Comparison of ENCODE assay signal across 10 cellular contexts in genomic region chr9:93060746-93061259, GRCh38. TPM values are rescaled to one million over a fixed set of nuclear protein-coding genes. Genes with fewer than 3 reads are reported as not detected.
DNase-seq lines count a peak whose midpoint lies in the region; ATAC-seq, FAIRE-seq and TF ChIP-seq lines count a peak whose summit lies in the region.
"Had no signal": no experiment of that assay in that cellular context is flagged by ENCODE, and none has a peak within 500 bp of the region (broad histone marks: within the 10 kb centered on the region; RNA-seq: fewer than 3 reads in every experiment).

No MANE protein-coding gene starts in this region.

- peaks cover 82% of the 10 kb centered on the region for H3K4me1 ChIP-seq in CD8-positive, alpha-beta T cell (ENCODE audit: insufficient read depth, low read length)
- H3K4me1 ChIP-seq in colonic mucosa: peaks cover 6% of the 10 kb centered on the region

- H3K4me3 ChIP-seq in CD8-positive, alpha-beta T cell (ENCODE audit: low read depth, low read length): peak overlapping the region; percentile 91
- no peak overlapping the region for H3K4me3 ChIP-seq in colonic mucosa
- H3K4me3 ChIP-seq: lung had no signal

- POLR2A ChIA-PET in CD8-positive, alpha-beta T cell (lab: Charles Lee): interaction anchor here (0.7 to 2.9 kb wide), 10 partner anchors 19 to 197 kb away, joined by 3 to 29 read pairs (median 4); no protein-coding TSS in a partner anchor

- peaks cover 80% of the 10 kb centered on the region for H3K4me1 Mint-ChIP-seq in CD8-positive, alpha-beta T cell (ENCODE audit: low read depth)
- peaks cover 62% of the 10 kb centered on the region for H3K4me1 Mint-ChIP-seq in activated naive CD8-positive, alpha-beta T cell treated with anti-CD3 and anti-CD28 coated beads for 36 hours
- H3K4me1 Mint-ChIP-seq in natural killer cell treated with Interleukin-12 subunit alpha and Interleukin-12 subunit beta and Interleukin-15 and Interleukin-18, amount 100 ng/mL, for 72 hours (ENCODE audit: low read depth in 2 of 2): peaks cover 48 to 57% of the 10 kb centered on the region in 2 donors

- FAIRE-seq in HTR-8/SVneo (lab: Jason Lieb, UNC): no peak

- no peak for DNase-seq in CD8-positive, alpha-beta T cell
- DNase-seq in HTR-8/SVneo (ENCODE audit: insufficient read length, low spot score) (peak; percentile 54), colonic mucosa (no peak), medulla oblongata (ENCODE audit: extremely low spot score) (no peak), CD1c-positive myeloid dendritic cell (ENCODE audit: extremely low spot score) (no peak)
- DNase-seq in activated naive CD8-positive, alpha-beta T cell treated with anti-CD3 and anti-CD28 coated beads for 36 hours: peak; percentile 25
- no peak for DNase-seq in natural killer cell treated with Interleukin-12 subunit alpha and Interleukin-12 subunit beta and Interleukin-15 and Interleukin-18, amount 100 ng/mL, for 72 hours (ENCODE audit: low spot score)
- DNase-seq in activated CD4-positive, CD25-positive, alpha-beta regulatory T cell treated with anti-CD3 and anti-CD28 coated beads, Interleukin-2, amount 50 U/mL, for 72 hours: no peak
- DNase-seq: effector CD8-positive, alpha-beta T cell had no signal

- H3K4me3 Mint-ChIP-seq in CD8-positive, alpha-beta T cell: peak overlapping the region; percentile 91
- peak overlapping the region; percentile 89 for H3K4me3 Mint-ChIP-seq in activated naive CD8-positive, alpha-beta T cell treated with anti-CD3 and anti-CD28 coated beads for 36 hours
- H3K4me3 Mint-ChIP-seq in natural killer cell treated with Interleukin-12 subunit alpha and Interleukin-12 subunit beta and Interleukin-15 and Interleukin-18, amount 100 ng/mL, for 72 hours: peak overlapping the region; percentile 87

- H3K9me3 ChIP-seq in CD8-positive, alpha-beta T cell (ENCODE audit: low read length): no peaks in the 10 kb centered on the region
- H3K9me3 ChIP-seq in colonic mucosa: no peaks in the 10 kb centered on the region

- peak overlapping the region in 1 of 2 donors; percentile 19 for H3K9ac ChIP-seq in colonic mucosa (ENCODE audit: low read depth in 2 of 2, low read length in 2 of 2)

- peak overlapping the region; percentile 83 for H3K27ac ChIP-seq in CD8-positive, alpha-beta T cell (ENCODE audit: low read depth, low read length)
- H3K27ac ChIP-seq in colonic mucosa: no peak overlapping the region

- peaks cover 23% of the 10 kb centered on the region for H3K36me3 Mint-ChIP-seq in CD8-positive, alpha-beta T cell
- H3K36me3 Mint-ChIP-seq in activated naive CD8-positive, alpha-beta T cell treated with anti-CD3 and anti-CD28 coated beads for 36 hours: peaks cover 23% of the 10 kb centered on the region
- no peaks in the 10 kb centered on the region for H3K36me3 Mint-ChIP-seq in natural killer cell treated with Interleukin-12 subunit alpha and Interleukin-12 subunit beta and Interleukin-15 and Interleukin-18, amount 100 ng/mL, for 72 hours

- H3K27ac Mint-ChIP-seq in CD8-positive, alpha-beta T cell: peak overlapping the region; percentile 100
- peak overlapping the region; percentile 95 for H3K27ac Mint-ChIP-seq in activated naive CD8-positive, alpha-beta T cell treated with anti-CD3 and anti-CD28 coated beads for 36 hours
- peak overlapping the region; percentile 57 to 71 for H3K27ac Mint-ChIP-seq in natural killer cell treated with Interleukin-12 subunit alpha and Interleukin-12 subunit beta and Interleukin-15 and Interleukin-18, amount 100 ng/mL, for 72 hours

- TF ChIP-seq CTCF in CD8-positive, alpha-beta T cell (IDR thresholded peaks at IDR 0.05): no peak
- TF ChIP-seq CTCF in colonic mucosa (IDR thresholded peaks at IDR 0.05): no peak

- H3K27me3 Mint-ChIP-seq in CD8-positive, alpha-beta T cell (ENCODE audit: low read depth): no peaks in the 10 kb centered on the region
- H3K27me3 Mint-ChIP-seq in activated naive CD8-positive, alpha-beta T cell treated with anti-CD3 and anti-CD28 coated beads for 36 hours: no peaks in the 10 kb centered on the region
- H3K27me3 Mint-ChIP-seq in natural killer cell treated with Interleukin-12 subunit alpha and Interleukin-12 subunit beta and Interleukin-15 and Interleukin-18, amount 100 ng/mL, for 72 hours: peaks cover 10 to 27% of the 10 kb centered on the region in 2 donors

- CTCF ChIA-PET in CD8-positive, alpha-beta T cell (lab: Charles Lee): interaction anchor here (0.9 to 3.1 kb wide), 4 partner anchors 9 to 108 kb away, joined by 3 to 10 read pairs (median 5); no protein-coding TSS in a partner anchor

- no peaks in the 10 kb centered on the region for H3K36me3 ChIP-seq in CD8-positive, alpha-beta T cell (ENCODE audit: insufficient read depth, low read length)
- H3K36me3 ChIP-seq in colonic mucosa: no peaks in the 10 kb centered on the region

- H3K27me3 ChIP-seq in CD8-positive, alpha-beta T cell (ENCODE audit: insufficient read depth, low read length): no peaks in the 10 kb centered on the region
- H3K27me3 ChIP-seq in colonic mucosa: no peaks in the 10 kb centered on the region

- H3K9me3 Mint-ChIP-seq in CD8-positive, alpha-beta T cell: no peaks in the 10 kb centered on the region
- no peaks in the 10 kb centered on the region for H3K9me3 Mint-ChIP-seq in activated naive CD8-positive, alpha-beta T cell treated with anti-CD3 and anti-CD28 coated beads for 36 hours
- H3K9me3 Mint-ChIP-seq in natural killer cell treated with Interleukin-12 subunit alpha and Interleukin-12 subunit beta and Interleukin-15 and Interleukin-18, amount 100 ng/mL, for 72 hours: no peaks in the 10 kb centered on the region

- no peak for ATAC-seq in CD8-positive, alpha-beta T cell
- no peak for ATAC-seq in natural killer cell treated with Interleukin-12 subunit alpha and Interleukin-12 subunit beta and Interleukin-15 and Interleukin-18, amount 100 ng/mL, for 72 hours

- intact Hi-C loops in CD8-positive, alpha-beta T cell (cut with DNase I, micrococcal nuclease): loop anchor here in 1 of 2 experiments (1.0 kb wide), 1 partner anchor 93 kb away; no protein-coding TSS in a partner anchor
- intact Hi-C loops in colonic mucosa (cut with DNase I): no loop called here

RNA-seq across cellular contexts. Expression of gene SUSD3, which starts 2.3 kb away (rescaled TPM):
- 10 to 100 TPM; 20.6 to 22.7 TPM for total RNA-seq in CD8-positive, alpha-beta T cell
- 10 to 100 TPM; 27.1 to 28.8 TPM for total RNA-seq in activated naive CD8-positive, alpha-beta T cell treated with anti-CD3 and anti-CD28 coated beads for 36 hours
- total RNA-seq in natural killer cell treated with Interleukin-12 subunit alpha and Interleukin-12 subunit beta and Interleukin-15 and Interleukin-18, amount 100 ng/mL, for 72 hours: 1 to 10 TPM in 1 of 2 donors, under 1 TPM in 1; 0.67 to 3.3 TPM
- 1 to 10 TPM; 1.6 to 2.2 TPM for total RNA-seq in colonic mucosa

RNA-seq across cellular contexts. Expression of gene CARD19, which starts 35.2 kb away (rescaled TPM):
- total RNA-seq in CD8-positive, alpha-beta T cell: 10 to 100 TPM; 72.1 to 78.0 TPM
- 10 to 100 TPM; 36.5 to 38.6 TPM for total RNA-seq in activated naive CD8-positive, alpha-beta T cell treated with anti-CD3 and anti-CD28 coated beads for 36 hours
- total RNA-seq in natural killer cell treated with Interleukin-12 subunit alpha and Interleukin-12 subunit beta and Interleukin-15 and Interleukin-18, amount 100 ng/mL, for 72 hours: 10 to 100 TPM; 21.7 to 23.4 TPM
- total RNA-seq in colonic mucosa: 10 to 100 TPM; 48.6 to 56.3 TPM

Comparison
In these comparisons a context has a peak if more than half of its experiments do, and no peak if none do; other contexts are left out.
1. DNase-seq: peak in HTR-8/SVneo (single experiment) and activated naive CD8-positive, alpha-beta T cell treated with anti-CD3 and anti-CD28 coated beads for 36 hours (single experiment); none in CD8-positive, alpha-beta T cell (0 of 7), natural killer cell treated with Interleukin-12 subunit alpha and Interleukin-12 subunit beta and Interleukin-15 and Interleukin-18, amount 100 ng/mL, for 72 hours (single experiment), activated CD4-positive, CD25-positive, alpha-beta regulatory T cell treated with anti-CD3 and anti-CD28 coated beads, Interleukin-2, amount 50 U/mL, for 72 hours (single experiment), colonic mucosa (single experiment), medulla oblongata (single experiment) and CD1c-positive myeloid dendritic cell (single experiment).
2. RNA of gene SUSD3, which starts 2.3 kb away (total RNA-seq): 27.1 to 28.8 TPM in activated naive CD8-positive, alpha-beta T cell treated with anti-CD3 and anti-CD28 coated beads for 36 hours and 20.6 to 22.7 TPM in CD8-positive, alpha-beta T cell; 0.67 to 3.3 TPM in natural killer cell treated with Interleukin-12 subunit alpha and Interleukin-12 subunit beta and Interleukin-15 and Interleukin-18, amount 100 ng/mL, for 72 hours and 1.6 to 2.2 TPM in colonic mucosa; every median in the first group is over 4 times any median in the second.
3. Peak in every context shown above with its lines, with median percentiles within 50 percentile points of each other: H3K27ac Mint-ChIP-seq and H3K4me3 Mint-ChIP-seq.